In genomic region chr15:39157902-39158301, GRCh38 we compare ENCODE assay signal across 17 cellular contexts.
"Had no signal": no experiment of that assay in that cellular context is flagged by ENCODE, and none has a peak within 500 bp of the region (broad histone marks: within the 10 kb centered on the region; RNA-seq: fewer than 3 reads in every experiment).

No MANE protein-coding gene starts in this region.

- H3K4me3 ChIP-seq: coronary artery, heart right ventricle, right atrium auricular region, smooth muscle cell, suprapubic skin, tibial artery, upper lobe of left lung, uterus had no signal

- H3K27ac ChIP-seq: coronary artery, suprapubic skin, upper lobe of left lung had no signal

- H3K9me3 Mint-ChIP-seq: endodermal cell; natural killer cell treated with Interleukin-12 subunit alpha and Interleukin-12 subunit beta and Interleukin-15 and Interleukin-18, amount 100 ng/mL, for 72 hours had no signal

- ATAC-seq: natural killer cell treated with Interleukin-12 subunit alpha and Interleukin-12 subunit beta and Interleukin-15 and Interleukin-18, amount 100 ng/mL, for 72 hours had no signal

- H3K27me3 ChIP-seq: heart right ventricle, right atrium auricular region, suprapubic skin, tibial artery, upper lobe of left lung, uterus had no signal

- DNase-seq: effector CD4-positive, alpha-beta T cell; endodermal cell; erythroblast; foreskin melanocyte; heart right ventricle; kidney glomerular epithelial cell; posterior cingulate gyrus; stimulated activated CD4-positive, alpha-beta T cell treated with anti-CD3 and anti-CD28 coated beads, Interleukin-2, amount 100 ng/mL, for 48 hours; stimulated activated naive CD4-positive, alpha-beta T cell treated with Interleukin-2 at 50 U/mL for 16 hours; tibial artery; upper lobe of left lung; uterus had no signal

- H3K27ac Mint-ChIP-seq: endodermal cell; natural killer cell treated with Interleukin-12 subunit alpha and Interleukin-12 subunit beta and Interleukin-15 and Interleukin-18, amount 100 ng/mL, for 72 hours had no signal

- H3K4me1 ChIP-seq: upper lobe of left lung, uterus had no signal

- H3K4me1 Mint-ChIP-seq: endodermal cell had no signal

- H3K4me2 ChIP-seq: smooth muscle cell had no signal

- H3K36me3 Mint-ChIP-seq: natural killer cell treated with Interleukin-12 subunit alpha and Interleukin-12 subunit beta and Interleukin-15 and Interleukin-18, amount 100 ng/mL, for 72 hours had no signal

- H3K36me3 ChIP-seq: heart right ventricle, right atrium auricular region, suprapubic skin, tibial artery, upper lobe of left lung, uterus had no signal

- H3K4me3 Mint-ChIP-seq: endodermal cell; natural killer cell treated with Interleukin-12 subunit alpha and Interleukin-12 subunit beta and Interleukin-15 and Interleukin-18, amount 100 ng/mL, for 72 hours had no signal

- H3K9me3 ChIP-seq: right atrium auricular region, suprapubic skin, tibial artery, upper lobe of left lung, uterus had no signal
